Comparison of ENCODE assay signal across 23 cellular contexts in genomic region chr22:32826537-32826936, GRCh38. TPM values are rescaled to one million over a fixed set of nuclear protein-coding genes. Genes with fewer than 3 reads are reported as not detected.
DNase-seq lines count a peak whose midpoint lies in the region; ATAC-seq, FAIRE-seq and TF ChIP-seq lines count a peak whose summit lies in the region.
"Had no signal": no experiment of that assay in that cellular context is flagged by ENCODE, and none has a peak within 500 bp of the region (broad histone marks: within the 10 kb centered on the region; RNA-seq: fewer than 3 reads in every experiment).

No MANE protein-coding gene starts in this region.

- H3K9me3 ChIP-seq in left ventricle myocardium inferior (replicated peaks), result no peaks in the 10 kb centered on the region
- no peaks in the 10 kb centered on the region for H3K9me3 ChIP-seq in subcutaneous abdominal adipose tissue (ENCODE audit: control insufficient read depth in 5 of 5, low read length in 5 of 5)
- H3K9me3 ChIP-seq in ovary, result no peaks in the 10 kb centered on the region
- H3K9me3 ChIP-seq in pancreas, result no peaks in the 10 kb centered on the region

- 75 to 86% (median 80%) methylated on average over 2 of the region's 2 CpGs for whole genome bisulfite sequencing in ovary, 3 donors
- 46 to 63% methylated on average over 2 of the region's 2 CpGs for WGBS in pancreas, 2 donors

- H3K27ac ChIP-seq in left ventricle myocardium inferior (replicated peaks), result peak overlapping the region; percentile 86
- peak overlapping the region; percentile 43 for H3K27ac ChIP-seq in subcutaneous abdominal adipose tissue (ENCODE audit: low read depth, low read length)
- no peak overlapping the region for H3K27ac ChIP-seq in ovary
- no peak overlapping the region for H3K27ac ChIP-seq in pancreas
- H3K27ac ChIP-seq: SK-N-MC had no signal

- H3K27me3 ChIP-seq in left ventricle myocardium inferior (ENCODE audit: low read depth) (no peaks in the 10 kb centered on the region), subcutaneous abdominal adipose tissue (ENCODE audit: control insufficient read depth in 5 of 5, insufficient read depth in 4 of 5, low read length in 5 of 5) (no peaks in the 10 kb centered on the region), ovary (no peaks in the 10 kb centered on the region), pancreas (no peaks in the 10 kb centered on the region)

- no peak for TF ChIP-seq EP300 in ovary (IDR thresholded peaks at IDR 0.05)

- H3K27ac Mint-ChIP-seq in brain (peak overlapping the region in 3 of 5 experiments; percentile 24 to 45 (median 42)), nephron progenitor cell (peak overlapping the region; percentile 52)
- H3K27ac Mint-ChIP-seq: naive thymus-derived CD8-positive, alpha-beta T cell; stimulated activated effector memory CD8-positive, alpha-beta T cell treated with anti-CD3 and anti-CD28 coated beads, Interleukin-12 subunit alpha, Interleukin-12 subunit beta, amount 100 ng/mL, for 72 hours; T-helper 17 cell had no signal

- H3K4me3 Mint-ChIP-seq in brain (no peak overlapping the region), nephron progenitor cell (peak overlapping the region; percentile 18)
- H3K4me3 Mint-ChIP-seq: H9; naive thymus-derived CD8-positive, alpha-beta T cell; stimulated activated effector memory CD8-positive, alpha-beta T cell treated with anti-CD3 and anti-CD28 coated beads, Interleukin-12 subunit alpha, Interleukin-12 subunit beta, amount 100 ng/mL, for 72 hours; T-helper 17 cell had no signal

- peaks cover 65% of the 10 kb centered on the region for H3K4me1 Mint-ChIP-seq in brain
- peaks cover 63% of the 10 kb centered on the region for H3K4me1 Mint-ChIP-seq in nephron progenitor cell
- H3K4me1 Mint-ChIP-seq: stimulated activated effector memory CD8-positive, alpha-beta T cell treated with anti-CD3 and anti-CD28 coated beads, Interleukin-12 subunit alpha, Interleukin-12 subunit beta, amount 100 ng/mL, for 72 hours had no signal

- H3K27me3 Mint-ChIP-seq in brain, result peaks cover 3% of the 10 kb centered on the region
- peaks cover 3% of the 10 kb centered on the region for H3K27me3 Mint-ChIP-seq in nephron progenitor cell (ENCODE audit: low read depth, poor library complexity)

- H3K4me3 ChIP-seq in left ventricle myocardium inferior, result peak overlapping the region; percentile 10
- H3K4me3 ChIP-seq in subcutaneous abdominal adipose tissue (ENCODE audit: low read depth in 1 of 5, low read length in 5 of 5), result no peak overlapping the region
- no peak overlapping the region for H3K4me3 ChIP-seq in ovary
- no peak overlapping the region for H3K4me3 ChIP-seq in pancreas
- H3K4me3 ChIP-seq: GM12878, SK-N-MC had no signal

- H3K4me1 ChIP-seq in left ventricle myocardium inferior (peaks cover 100% of the 10 kb centered on the region), subcutaneous abdominal adipose tissue (ENCODE audit: control insufficient read depth in 5 of 5, insufficient read depth in 5 of 5, low read length in 5 of 5) (peaks cover 24 to 88% (median 81%) of the 10 kb centered on the region in 5 donors), ovary (ENCODE audit: insufficient read depth) (peaks cover 4% of the 10 kb centered on the region), pancreas (no peaks in the 10 kb centered on the region)

- no peak for TF ChIP-seq CTCF in brain (conservative IDR thresholded peaks at IDR 0.05)
- no peak for TF ChIP-seq CTCF in left ventricle myocardium inferior (IDR thresholded peaks at IDR 0.05; ENCODE audit: borderline replicate concordance)
- no peak for TF ChIP-seq CTCF in nephron progenitor cell (IDR thresholded peaks at IDR 0.05)
- no peak for TF ChIP-seq CTCF in ovary (IDR thresholded peaks at IDR 0.05)
- no peak for TF ChIP-seq CTCF in pancreas (IDR thresholded peaks at IDR 0.05)

- peaks cover 32% of the 10 kb centered on the region for H3K36me3 ChIP-seq in left ventricle myocardium inferior
- peaks cover 6 to 63% (median 33%) of the 10 kb centered on the region in 5 donors for H3K36me3 ChIP-seq in subcutaneous abdominal adipose tissue (ENCODE audit: control insufficient read depth in 5 of 5, insufficient read depth in 5 of 5, low read length in 5 of 5)
- H3K36me3 ChIP-seq in ovary, result no peaks in the 10 kb centered on the region
- no peaks in the 10 kb centered on the region for H3K36me3 ChIP-seq in pancreas

- DNase-seq in left ventricle myocardium inferior (no peak), nephron progenitor cell (no peak), ovary (no peak), pancreas (no peak)
- no peak for DNase-seq in stimulated activated CD4-positive, alpha-beta T cell treated with anti-CD3 and anti-CD28 coated beads, Interleukin-2, amount 100 ng/mL, for 48 hours
- DNase-seq in stimulated activated CD4-positive, alpha-beta T cell treated with anti-CD3 and anti-CD28 coated beads, Interleukin-4, amount 100 ng/mL, for 24 hours, result no peak
- DNase-seq: activated gamma-delta T cell; C1 segment of cervical spinal cord; Calu3; effector CD8-positive, alpha-beta T cell; H9; mesendoderm; naive thymus-derived CD8-positive, alpha-beta T cell; NCI-H1694; NCI-H69; stimulated activated CD4-positive, alpha-beta T cell treated with anti-CD3 and anti-CD28 coated beads, Interleukin-1b, Interleukin-23, amount 100 ng/mL, for 48 hours; T-helper 17 cell had no signal

- TF ChIP-seq POLR2A in ovary (IDR thresholded peaks at IDR 0.05), result no peak

- H3K9me3 Mint-ChIP-seq in brain (no peaks in the 10 kb centered on the region), nephron progenitor cell (no peaks in the 10 kb centered on the region)
- H3K9me3 Mint-ChIP-seq: H9; naive thymus-derived CD8-positive, alpha-beta T cell; stimulated activated effector memory CD8-positive, alpha-beta T cell treated with anti-CD3 and anti-CD28 coated beads, Interleukin-12 subunit alpha, Interleukin-12 subunit beta, amount 100 ng/mL, for 72 hours had no signal

- no peak for ATAC-seq in pancreas
- ATAC-seq: GM12878; naive thymus-derived CD8-positive, alpha-beta T cell; stimulated activated effector memory CD8-positive, alpha-beta T cell treated with anti-CD3 and anti-CD28 coated beads, Interleukin-12 subunit alpha, Interleukin-12 subunit beta, amount 100 ng/mL, for 72 hours; T-helper 17 cell had no signal

- no peaks in the 10 kb centered on the region for H3K36me3 Mint-ChIP-seq in brain
- H3K36me3 Mint-ChIP-seq in nephron progenitor cell (ENCODE audit: low read depth), result no peaks in the 10 kb centered on the region
- H3K36me3 Mint-ChIP-seq: naive thymus-derived CD8-positive, alpha-beta T cell; stimulated activated effector memory CD8-positive, alpha-beta T cell treated with anti-CD3 and anti-CD28 coated beads, Interleukin-12 subunit alpha, Interleukin-12 subunit beta, amount 100 ng/mL, for 72 hours had no signal

- intact Hi-C loops in left ventricle myocardium inferior (cut with micrococcal nuclease), result no loop called here
- intact Hi-C loops in ovary (cut with DNase I), result no loop called here
- intact Hi-C loops in pancreas (cut with DNase I), result no loop called here

- no peak for FAIRE-seq in pancreas (lab: Jason Lieb, UNC)
- FAIRE-seq: frontal cortex, GM12878 had no signal

- peak overlapping the region in 1 of 5 donors; percentile 58 for H3K9ac ChIP-seq in subcutaneous abdominal adipose tissue (ENCODE audit: low read length in 5 of 5)

RNA-seq across cellular contexts. Expression of gene TIMP3, which starts 25.0 kb away (rescaled TPM):
- polyA plus RNA-seq in brain (ENCODE audit: insufficient read depth, low read depth, low replicate concordance), result 47.8 TPM
- 250 TPM for total RNA-seq in left ventricle myocardium inferior
- 100 to 1,000 TPM in 4 of 7 donors, 10 to 100 TPM in 3; 48.5 to 212 (median 121) TPM for total RNA-seq in ovary
- 100 to 1,000 TPM; 119 to 565 TPM for polyA plus RNA-seq in ovary
- 10 to 100 TPM; 14.0 to 87.0 (median 48.2) TPM for total RNA-seq in pancreas
- 10 to 100 TPM; 17.7 to 51.4 TPM for polyA plus RNA-seq in pancreas
- polyA plus RNA-seq: naive thymus-derived CD8-positive, alpha-beta T cell had no signal

Comparison
In these comparisons a context has a peak if more than half of its experiments do, and no peak if none do; other contexts are left out.
1. H3K27ac ChIP-seq: peak in left ventricle myocardium inferior (single experiment) and subcutaneous abdominal adipose tissue (single experiment); none in ovary (0 of 2) and pancreas (0 of 4).